ENCODE assay signal across 1 cellular context in genomic region chr9:114178076-114178475, GRCh38.
A peak's percentile ranks its signal among the peaks of the same experiment; 100 is the strongest.
TF ChIP-seq lines count a peak whose summit lies in the region.

No MANE protein-coding gene starts in this region.

TF ChIP-seq in K562, 482 proteins besides CTCF, POLR2A, EP300 and RAD21 (continued from another document):
- 0 out of 2 replicates have a peak, but pooled peaks have one; percentile 1 for TF ChIP-seq PKNOX1 (IDR thresholded peaks at IDR 0.05)
- TF ChIP-seq BCLAF1 (IDR thresholded peaks at IDR 0.05; ENCODE audit: borderline replicate concordance in 1 of 2, control insufficient read depth in 1 of 2, low read depth in 2 of 2, low read length in 1 of 2) = no peak
TF ChIP-seq in K562: peak in this region for 2.
